Comparison of ENCODE assay signal across 9 cellular contexts in the genomic region with DNA sequence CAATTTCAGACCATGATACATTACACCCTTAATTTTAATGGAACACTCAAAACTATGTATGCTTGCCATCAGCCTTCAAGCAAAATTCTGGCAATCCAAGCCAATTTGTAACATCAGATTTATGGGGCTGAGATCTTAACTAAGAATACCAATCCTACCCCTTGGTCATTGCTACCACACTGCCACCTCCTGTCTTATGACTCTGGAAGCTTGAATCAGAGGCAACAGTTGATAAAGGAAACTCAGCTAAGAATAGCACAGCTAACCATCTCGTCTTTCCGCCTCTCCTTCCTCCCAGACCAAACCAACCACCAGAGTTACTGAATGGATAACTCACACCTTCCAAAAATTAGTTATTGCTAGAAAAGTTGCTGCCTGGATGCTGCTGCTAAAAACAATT. TPM values are rescaled to one million over a fixed set of nuclear protein-coding genes. Genes with fewer than 3 reads are reported as not detected.
DNase-seq lines count a peak whose midpoint lies in the region; ATAC-seq and TF ChIP-seq lines count a peak whose summit lies in the region.
"Had no signal": no experiment of that assay in that cellular context is flagged by ENCODE, and none has a peak within 500 bp of the region (broad histone marks: within the 10 kb centered on the region; RNA-seq: fewer than 3 reads in every experiment).

No MANE protein-coding gene starts in this region.

- intact Hi-C loops in activated CD4-positive, alpha-beta memory T cell treated with anti-CD3 and anti-CD28 coated beads for 36 hours (cut with micrococcal nuclease) = loop anchor here (1.0 kb wide), 3 partner anchors 106 to 190 kb away; no protein-coding TSS in a partner anchor
- intact Hi-C loops in CD8-positive, alpha-beta T cell (cut with DNase I, micrococcal nuclease) = loop anchor here (2.0 to 5.0 kb wide), 2 partner anchors 106 to 186 kb away; no protein-coding TSS in a partner anchor

- H3K36me3 Mint-ChIP-seq in activated CD4-positive, alpha-beta memory T cell treated with anti-CD3 and anti-CD28 coated beads for 36 hours = no peaks in the 10 kb centered on the region
- H3K36me3 Mint-ChIP-seq in CD8-positive, alpha-beta T cell = no peaks in the 10 kb centered on the region
- H3K36me3 Mint-ChIP-seq: stimulated activated naive B cell treated with anti-CD40 and anti-IgM and Interleukin-4, amounts not matched to agents 10 μg/mL and 1 μg/mL and 100 μg/mL, for 72 hours had no signal

- no peaks in the 10 kb centered on the region for H3K27me3 ChIP-seq in iPS-15b (ENCODE audit: control insufficient read depth, insufficient read depth, low read length)
- H3K27me3 ChIP-seq in CD8-positive, alpha-beta T cell (ENCODE audit: insufficient read depth, low read length) = peaks cover 18% of the 10 kb centered on the region

- CTCF ChIA-PET in AG04449 (lab: Yijun Ruan, JAX) = interaction anchor here (0.7 to 4.3 kb wide), 16 partner anchors 28 to 203 kb away, joined by 3 to 25 read pairs (median 4); no protein-coding TSS in a partner anchor
- CTCF ChIA-PET in activated CD4-positive, alpha-beta memory T cell treated with anti-CD3 and anti-CD28 coated beads for 36 hours (lab: Charles Lee) = interaction anchor here (0.7 to 4.2 kb wide), 9 partner anchors 10 to 199 kb away, joined by 3 to 44 read pairs (median 4); no protein-coding TSS in a partner anchor
- CTCF ChIA-PET in CD8-positive, alpha-beta T cell (lab: Charles Lee) = interaction anchor here (1.0 to 4.0 kb wide), 7 partner anchors 23 to 235 kb away, joined by 3 to 23 read pairs (median 3); no protein-coding TSS in a partner anchor

- peaks cover 15% of the 10 kb centered on the region for H3K4me1 ChIP-seq in iPS-15b (ENCODE audit: control insufficient read depth, insufficient read depth, low read length)
- H3K4me1 ChIP-seq in CD8-positive, alpha-beta T cell (ENCODE audit: insufficient read depth, low read length) = peaks cover 3% of the 10 kb centered on the region

- H3K9me3 ChIP-seq in iPS-15b (ENCODE audit: control insufficient read depth, insufficient read depth, low read length) = no peaks in the 10 kb centered on the region
- H3K9me3 ChIP-seq in CD8-positive, alpha-beta T cell (ENCODE audit: low read length) = no peaks in the 10 kb centered on the region

- H3K4me3 ChIP-seq in AG04449 (ENCODE audit: low read depth, low read length) (no peak overlapping the region), iPS-15b (ENCODE audit: low read depth, low read length) (peak overlapping the region; percentile 22)
- H3K4me3 ChIP-seq in CD8-positive, alpha-beta T cell (ENCODE audit: low read depth, low read length) = no peak overlapping the region

- H3K27ac Mint-ChIP-seq in activated CD4-positive, alpha-beta memory T cell treated with anti-CD3 and anti-CD28 coated beads for 36 hours = no peak overlapping the region
- no peak overlapping the region for H3K27ac Mint-ChIP-seq in CD8-positive, alpha-beta T cell
- H3K27ac Mint-ChIP-seq: stimulated activated naive B cell treated with anti-CD40 and anti-IgM and Interleukin-4, amounts not matched to agents 10 μg/mL and 1 μg/mL and 100 μg/mL, for 72 hours had no signal

- H3K4me3 Mint-ChIP-seq in activated CD4-positive, alpha-beta memory T cell treated with anti-CD3 and anti-CD28 coated beads for 36 hours = no peak overlapping the region
- no peak overlapping the region for H3K4me3 Mint-ChIP-seq in CD8-positive, alpha-beta T cell
- H3K4me3 Mint-ChIP-seq: stimulated activated naive B cell treated with anti-CD40 and anti-IgM and Interleukin-4, amounts not matched to agents 10 μg/mL and 1 μg/mL and 100 μg/mL, for 72 hours had no signal

- no peaks in the 10 kb centered on the region for H3K36me3 ChIP-seq in iPS-15b (ENCODE audit: control insufficient read depth, insufficient read depth, low read length)
- no peaks in the 10 kb centered on the region for H3K36me3 ChIP-seq in CD8-positive, alpha-beta T cell (ENCODE audit: insufficient read depth, low read length)

- no peak overlapping the region for H3K9ac ChIP-seq in iPS-15b (ENCODE audit: low read depth, low read length)

- H3K27ac ChIP-seq in CD8-positive, alpha-beta T cell (ENCODE audit: low read depth, low read length) = no peak overlapping the region

- POLR2A ChIA-PET in AG04449 (lab: Yijun Ruan, JAX) = no interaction called here
- POLR2A ChIA-PET in activated CD4-positive, alpha-beta memory T cell treated with anti-CD3 and anti-CD28 coated beads for 36 hours (lab: Charles Lee) = interaction anchor here (1.3 kb wide), 1 partner anchor 184 kb away, joined by 6 read pairs; no protein-coding TSS in a partner anchor
- POLR2A ChIA-PET in CD8-positive, alpha-beta T cell (lab: Charles Lee) = no interaction called here

- peak; percentile 37 for TF ChIP-seq CTCF in AG04449 (IDR thresholded peaks at IDR 0.05; ENCODE audit: insufficient read depth, low read length, missing control alignments)
- no peak for TF ChIP-seq CTCF in CD8-positive, alpha-beta T cell (IDR thresholded peaks at IDR 0.05)

- no peaks in the 10 kb centered on the region for H3K9me3 Mint-ChIP-seq in activated CD4-positive, alpha-beta memory T cell treated with anti-CD3 and anti-CD28 coated beads for 36 hours
- no peaks in the 10 kb centered on the region for H3K9me3 Mint-ChIP-seq in CD8-positive, alpha-beta T cell
- H3K9me3 Mint-ChIP-seq: stimulated activated naive B cell treated with anti-CD40 and anti-IgM and Interleukin-4, amounts not matched to agents 10 μg/mL and 1 μg/mL and 100 μg/mL, for 72 hours had no signal

- DNase-seq in AG04449 (ENCODE audit: low read depth, low spot score) = no peak
- DNase-seq in activated CD4-positive, alpha-beta memory T cell treated with anti-CD3 and anti-CD28 coated beads for 36 hours = peak; percentile 32
- no peak for DNase-seq in CD8-positive, alpha-beta T cell
- DNase-seq in NCI-H1930 (lab: John Stamatoyannopoulos, UW) = no peak
- DNase-seq: stimulated activated naive B cell treated with anti-CD40 and anti-IgM and Interleukin-4, amounts not matched to agents 10 μg/mL and 1 μg/mL and 100 μg/mL, for 72 hours had no signal

- peaks cover 56% of the 10 kb centered on the region for H3K27me3 Mint-ChIP-seq in activated CD4-positive, alpha-beta memory T cell treated with anti-CD3 and anti-CD28 coated beads for 36 hours
- peaks cover 69% of the 10 kb centered on the region for H3K27me3 Mint-ChIP-seq in CD8-positive, alpha-beta T cell (ENCODE audit: low read depth)

- ATAC-seq in GM18511 (IDR thresholded peaks at IDR 0.05; ENCODE audit: unreplicated experiment) (peak; percentile 53), GM18520 (IDR thresholded peaks at IDR 0.05; ENCODE audit: unreplicated experiment) (no peak), GM18870 (IDR thresholded peaks at IDR 0.05; ENCODE audit: unreplicated experiment) (no peak)
- ATAC-seq in CD8-positive, alpha-beta T cell = no peak

- peaks cover 8% of the 10 kb centered on the region for H3K4me1 Mint-ChIP-seq in activated CD4-positive, alpha-beta memory T cell treated with anti-CD3 and anti-CD28 coated beads for 36 hours (ENCODE audit: low read depth)
- peaks cover 7% of the 10 kb centered on the region for H3K4me1 Mint-ChIP-seq in CD8-positive, alpha-beta T cell (ENCODE audit: low read depth)

RNA-seq across cellular contexts. Expression of a gene that starts 7.4 kb away (rescaled TPM):
- total RNA-seq in activated CD4-positive, alpha-beta memory T cell treated with anti-CD3 and anti-CD28 coated beads for 36 hours = under 1 TPM; 0.19 to 0.24 TPM
- not detected for total RNA-seq in CD8-positive, alpha-beta T cell
